In genomic region chr6:122609881-122610689, GRCh38 we compare ENCODE assay signal across 1 cellular context.
TF ChIP-seq lines count a peak whose summit lies in the region.

Gene PKIB, plus strand, starts transcription at chr6:122610405. Its CDS starts 107,390 bp downstream, at chr6:122717795.

TF ChIP-seq in HepG2, 621 proteins besides CTCF, POLR2A, EP300 and RAD21 (continued from another document and continues in another):
- TF ChIP-seq ARID3A (IDR thresholded peaks at IDR 0.05; ENCODE audit: low read depth, low read length) (no peak), SIX4 (CRISPR knock-in tag; IDR thresholded peaks at IDR 0.05) (peak; percentile 50; the same call in 1 of the 2 replicates), SALL2 (CRISPR knock-in tag; IDR thresholded peaks at IDR 0.05) (0 out of 2 replicates have a peak, but pooled peaks have one; percentile 23), ZUFSP (CRISPR knock-in tag; IDR thresholded peaks at IDR 0.05; ENCODE audit: borderline replicate concordance) (no peak), FOXA3 (CRISPR knock-in tag; IDR thresholded peaks at IDR 0.05) (0 out of 2 replicates have a peak, but pooled peaks have one; percentile 31), ZSCAN29 (CRISPR knock-in tag; conservative IDR thresholded peaks at IDR 0.05) (peak; percentile 70; the same call in 1 of the 2 replicates), ZBTB34 (CRISPR knock-in tag; IDR thresholded peaks at IDR 0.05) (no peak), RCOR2 (CRISPR knock-in tag; IDR thresholded peaks at IDR 0.05) (no peak), CHCHD3 (CRISPR knock-in tag; IDR thresholded peaks at IDR 0.05) (peak; percentile 59; the same call in 1 of the 2 replicates), TOE1 (CRISPR knock-in tag; IDR thresholded peaks at IDR 0.05) (no peak), NR1H2 (CRISPR knock-in tag; IDR thresholded peaks at IDR 0.05; ENCODE audit: borderline replicate concordance, low read depth) (no peak; the same call in 1 of the 2 replicates), ZNF597 (CRISPR knock-in tag; IDR thresholded peaks at IDR 0.05) (no peak), NCOA1 (CRISPR knock-in tag; IDR thresholded peaks at IDR 0.05) (no peak), BRF2 (CRISPR knock-in tag; IDR thresholded peaks at IDR 0.05) (no peak), LCORL (IDR thresholded peaks at IDR 0.05) (no peak), LCORL (CRISPR knock-in tag; IDR thresholded peaks at IDR 0.05) (0 out of 2 replicates have a peak, but pooled peaks have one; percentile 42), RXRA (CRISPR knock-in tag; IDR thresholded peaks at IDR 0.05) (peak; percentile 39; the same call in 1 of the 2 replicates), RBAK (CRISPR knock-in tag; IDR thresholded peaks at IDR 0.05) (no peak), NFYB (CRISPR knock-in tag; IDR thresholded peaks at IDR 0.05) (no peak), BCL6 (CRISPR knock-in tag; IDR thresholded peaks at IDR 0.05) (0 out of 2 replicates have a peak, but pooled peaks have one; percentile 20), KAT2B (IDR thresholded peaks at IDR 0.05; ENCODE audit: borderline replicate concordance, low read depth, low read length) (no peak), TMF1 (CRISPR knock-in tag; IDR thresholded peaks at IDR 0.05; ENCODE audit: low read depth) (peak; percentile 50; the same call in 1 of the 2 replicates), ZNF251 (CRISPR knock-in tag; IDR thresholded peaks at IDR 0.05) (no peak), KDM5A (IDR thresholded peaks at IDR 0.05; ENCODE audit: borderline replicate concordance, low read length) (no peak), KIAA2018 (CRISPR knock-in tag; IDR thresholded peaks at IDR 0.05; ENCODE audit: borderline replicate concordance) (no peak), ZNF260 (CRISPR knock-in tag; IDR thresholded peaks at IDR 0.05; ENCODE audit: borderline replicate concordance, low read depth) (no peak), ZNF501 (CRISPR knock-in tag; IDR thresholded peaks at IDR 0.05) (peak; percentile 78), KLF16 (CRISPR knock-in tag; IDR thresholded peaks at IDR 0.05) (0 out of 4 replicates have a peak, but pooled peaks of 1 of the 2 experiments have one; percentile 56), ZNF768 (CRISPR knock-in tag; IDR thresholded peaks at IDR 0.05) (peak; percentile 59; the same call in 1 of the 2 replicates), ZNF724P (CRISPR knock-in tag; IDR thresholded peaks at IDR 0.05; ENCODE audit: borderline replicate concordance) (peak; percentile 36; the same call in 1 of the 2 replicates), ZNF367 (CRISPR knock-in tag; IDR thresholded peaks at IDR 0.05; ENCODE audit: borderline replicate concordance) (no peak)
- TF ChIP-seq, protein P1, sequence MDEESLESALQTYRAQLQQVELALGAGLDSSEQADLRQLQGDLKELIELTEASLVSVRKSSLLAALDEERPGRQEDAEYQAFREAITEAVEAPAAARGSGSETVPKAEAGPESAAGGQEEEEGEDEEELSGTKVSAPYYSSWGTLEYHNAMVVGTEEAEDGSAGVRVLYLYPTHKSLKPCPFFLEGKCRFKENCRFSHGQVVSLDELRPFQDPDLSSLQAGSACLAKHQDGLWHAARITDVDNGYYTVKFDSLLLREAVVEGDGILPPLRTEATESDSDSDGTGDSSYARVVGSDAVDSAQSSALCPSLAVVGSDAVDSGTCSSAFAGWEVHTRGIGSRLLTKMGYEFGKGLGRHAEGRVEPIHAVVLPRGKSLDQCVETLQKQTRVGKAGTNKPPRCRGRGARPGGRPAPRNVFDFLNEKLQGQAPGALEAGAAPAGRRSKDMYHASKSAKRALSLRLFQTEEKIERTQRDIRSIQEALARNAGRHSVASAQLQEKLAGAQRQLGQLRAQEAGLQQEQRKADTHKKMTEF (CRISPR knock-in tag; IDR thresholded peaks at IDR 0.05) = peak; percentile 61; the same call in 1 of the 2 replicates
- TF ChIP-seq, protein P2, sequence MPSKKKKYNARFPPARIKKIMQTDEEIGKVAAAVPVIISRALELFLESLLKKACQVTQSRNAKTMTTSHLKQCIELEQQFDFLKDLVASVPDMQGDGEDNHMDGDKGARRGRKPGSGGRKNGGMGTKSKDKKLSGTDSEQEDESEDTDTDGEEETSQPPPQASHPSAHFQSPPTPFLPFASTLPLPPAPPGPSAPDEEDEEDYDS (CRISPR knock-in tag; IDR thresholded peaks at IDR 0.05) = no peak
- TF ChIP-seq, protein P3, sequence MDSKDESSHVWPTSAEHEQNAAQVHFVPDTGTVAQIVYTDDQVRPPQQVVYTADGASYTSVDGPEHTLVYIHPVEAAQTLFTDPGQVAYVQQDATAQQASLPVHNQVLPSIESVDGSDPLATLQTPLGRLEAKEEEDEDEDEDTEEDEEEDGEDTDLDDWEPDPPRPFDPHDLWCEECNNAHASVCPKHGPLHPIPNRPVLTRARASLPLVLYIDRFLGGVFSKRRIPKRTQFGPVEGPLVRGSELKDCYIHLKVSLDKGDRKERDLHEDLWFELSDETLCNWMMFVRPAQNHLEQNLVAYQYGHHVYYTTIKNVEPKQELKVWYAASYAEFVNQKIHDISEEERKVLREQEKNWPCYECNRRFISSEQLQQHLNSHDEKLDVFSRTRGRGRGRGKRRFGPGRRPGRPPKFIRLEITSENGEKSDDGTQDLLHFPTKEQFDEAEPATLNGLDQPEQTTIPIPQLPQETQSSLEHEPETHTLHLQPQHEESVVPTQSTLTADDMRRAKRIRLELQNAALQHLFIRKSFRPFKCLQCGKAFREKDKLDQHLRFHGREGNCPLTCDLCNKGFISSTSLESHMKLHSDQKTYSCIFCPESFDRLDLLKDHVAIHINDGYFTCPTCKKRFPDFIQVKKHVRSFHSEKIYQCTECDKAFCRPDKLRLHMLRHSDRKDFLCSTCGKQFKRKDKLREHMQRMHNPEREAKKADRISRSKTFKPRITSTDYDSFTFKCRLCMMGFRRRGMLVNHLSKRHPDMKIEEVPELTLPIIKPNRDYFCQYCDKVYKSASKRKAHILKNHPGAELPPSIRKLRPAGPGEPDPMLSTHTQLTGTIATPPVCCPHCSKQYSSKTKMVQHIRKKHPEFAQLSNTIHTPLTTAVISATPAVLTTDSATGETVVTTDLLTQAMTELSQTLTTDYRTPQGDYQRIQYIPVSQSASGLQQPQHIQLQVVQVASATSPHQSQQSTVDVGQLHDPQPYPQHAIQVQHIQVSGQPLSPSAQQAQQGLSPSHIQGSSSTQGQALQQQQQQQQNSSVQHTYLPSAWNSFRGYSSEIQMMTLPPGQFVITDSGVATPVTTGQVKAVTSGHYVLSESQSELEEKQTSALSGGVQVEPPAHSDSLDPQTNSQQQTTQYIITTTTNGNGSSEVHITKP (CRISPR knock-in tag; IDR thresholded peaks at IDR 0.05; ENCODE audit: low read depth) = no peak
